8 cellular contexts compared by ENCODE assay signal in the genomic region with DNA sequence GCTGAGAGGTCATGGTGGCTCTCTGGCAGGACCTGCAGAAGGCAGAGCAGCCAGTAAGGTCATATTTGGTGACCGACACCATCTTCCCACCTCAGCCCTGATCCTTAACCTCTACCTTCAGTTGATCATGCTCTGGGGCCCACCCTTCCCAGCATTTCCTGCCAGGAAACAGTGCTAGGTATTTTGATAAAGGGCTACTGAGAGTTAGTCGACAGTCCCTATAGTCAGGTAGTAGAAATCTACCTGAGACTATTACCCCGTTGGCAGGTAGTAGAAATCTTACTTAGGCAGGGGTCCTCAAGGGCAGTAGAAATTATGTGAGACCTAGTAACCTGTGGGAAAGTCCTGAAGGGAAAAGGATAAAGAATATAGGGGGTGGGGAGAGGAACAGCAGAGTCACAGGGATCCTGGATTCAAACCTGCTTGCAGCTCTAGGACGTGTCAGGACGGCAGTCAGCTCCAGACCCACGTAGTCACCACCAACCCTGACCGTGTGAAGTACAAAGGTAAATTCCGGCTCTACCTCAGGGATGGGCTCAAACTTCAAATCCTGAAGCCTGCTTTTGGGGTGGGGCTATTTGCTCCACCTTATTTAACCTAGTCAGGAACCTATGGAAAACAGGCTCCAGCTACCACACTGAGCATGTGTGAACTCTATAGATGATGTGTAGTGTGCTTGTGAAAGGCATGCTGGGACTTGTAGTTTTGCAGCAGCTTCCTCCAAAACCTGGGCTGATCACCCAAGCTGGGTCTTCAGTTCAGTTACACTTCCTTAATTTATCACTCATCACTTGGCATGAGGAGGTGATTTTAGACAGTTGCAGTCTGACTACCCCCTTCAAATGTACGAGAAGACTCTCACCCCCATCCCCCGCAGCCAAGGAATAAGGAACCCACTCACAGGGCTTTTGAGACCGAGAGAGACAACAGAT. TPM values are rescaled to one million over a fixed set of nuclear protein-coding genes. Genes with fewer than 3 reads are reported as not detected.
A peak's percentile ranks its signal among the peaks of the same experiment; 100 is the strongest.
DNase-seq lines count a peak whose midpoint lies in the region; ATAC-seq and TF ChIP-seq lines count a peak whose summit lies in the region.

A gene with protein sequence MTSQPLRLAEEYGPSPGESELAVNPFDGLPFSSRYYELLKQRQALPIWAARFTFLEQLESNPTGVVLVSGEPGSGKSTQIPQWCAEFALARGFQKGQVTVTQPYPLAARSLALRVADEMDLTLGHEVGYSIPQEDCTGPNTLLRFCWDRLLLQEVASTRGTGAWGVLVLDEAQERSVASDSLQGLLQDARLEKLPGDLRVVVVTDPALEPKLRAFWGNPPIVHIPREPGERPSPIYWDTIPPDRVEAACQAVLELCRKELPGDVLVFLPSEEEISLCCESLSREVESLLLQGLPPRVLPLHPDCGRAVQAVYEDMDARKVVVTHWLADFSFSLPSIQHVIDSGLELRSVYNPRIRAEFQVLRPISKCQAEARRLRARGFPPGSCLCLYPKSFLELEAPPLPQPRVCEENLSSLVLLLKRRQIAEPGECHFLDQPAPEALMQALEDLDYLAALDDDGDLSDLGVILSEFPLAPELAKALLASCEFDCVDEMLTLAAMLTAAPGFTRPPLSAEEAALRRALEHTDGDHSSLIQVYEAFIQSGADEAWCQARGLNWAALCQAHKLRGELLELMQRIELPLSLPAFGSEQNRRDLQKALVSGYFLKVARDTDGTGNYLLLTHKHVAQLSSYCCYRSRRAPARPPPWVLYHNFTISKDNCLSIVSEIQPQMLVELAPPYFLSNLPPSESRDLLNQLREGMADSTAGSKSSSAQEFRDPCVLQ (minus strand): TSS at position 515 of the 932 bp plus-strand sequence. CDS start 502 bp downstream, at position 13.

- ATAC-seq in activated naive CD8-positive, alpha-beta T cell treated with anti-CD3 and anti-CD28 coated beads, Interleukin-2, amount 50 U/mL, for 24 hours, result no peak
- ATAC-seq in omental fat pad (ENCODE audit: low FRiP score), result no peak
- no peak for ATAC-seq in HG02840 (IDR thresholded peaks at IDR 0.05; ENCODE audit: low FRiP score, unreplicated experiment)

- peaks cover 5% of the 10 kb centered on the region for H3K27me3 Mint-ChIP-seq in activated CD4-positive, alpha-beta T cell treated with anti-CD3 and anti-CD28 coated beads, Interleukin-2, amount 10 ng/mL, durations not matched to agents 24 days and 14 days
- peaks cover 4% of the 10 kb centered on the region for H3K27me3 Mint-ChIP-seq in activated naive CD8-positive, alpha-beta T cell treated with anti-CD3 and anti-CD28 coated beads, Interleukin-2, amount 50 U/mL, for 24 hours

- no peak for TF ChIP-seq CTCF in omental fat pad (IDR thresholded peaks at IDR 0.05)

- no peaks in the 10 kb centered on the region for H3K9me3 Mint-ChIP-seq in activated CD4-positive, alpha-beta T cell treated with anti-CD3 and anti-CD28 coated beads, Interleukin-2, amount 10 ng/mL, durations not matched to agents 24 days and 14 days
- no peaks in the 10 kb centered on the region for H3K9me3 Mint-ChIP-seq in activated naive CD8-positive, alpha-beta T cell treated with anti-CD3 and anti-CD28 coated beads, Interleukin-2, amount 50 U/mL, for 24 hours

- peaks cover 26% of the 10 kb centered on the region for H3K4me1 Mint-ChIP-seq in activated CD4-positive, alpha-beta T cell treated with anti-CD3 and anti-CD28 coated beads, Interleukin-2, amount 10 ng/mL, durations not matched to agents 24 days and 14 days
- H3K4me1 Mint-ChIP-seq in activated naive CD8-positive, alpha-beta T cell treated with anti-CD3 and anti-CD28 coated beads, Interleukin-2, amount 50 U/mL, for 24 hours, result peaks cover 30% of the 10 kb centered on the region

- H3K27ac Mint-ChIP-seq in activated CD4-positive, alpha-beta T cell treated with anti-CD3 and anti-CD28 coated beads, Interleukin-2, amount 10 ng/mL, durations not matched to agents 24 days and 14 days, result no peak within 1 kb of the TSS
- peak within 1 kb of the TSS; percentile 34 for H3K27ac Mint-ChIP-seq in activated naive CD8-positive, alpha-beta T cell treated with anti-CD3 and anti-CD28 coated beads, Interleukin-2, amount 50 U/mL, for 24 hours

- intact Hi-C loops in activated CD4-positive, alpha-beta T cell treated with anti-CD3 and anti-CD28 coated beads, Interleukin-2, amount 10 ng/mL, durations not matched to agents 24 days and 14 days (cut with micrococcal nuclease), result no loop called here
- intact Hi-C loops in posterior vena cava (cut with DNase I), result no loop called here

- H3K4me3 Mint-ChIP-seq in activated CD4-positive, alpha-beta T cell treated with anti-CD3 and anti-CD28 coated beads, Interleukin-2, amount 10 ng/mL, durations not matched to agents 24 days and 14 days, result peak within 1 kb of the TSS; percentile 43
- no peak within 1 kb of the TSS for H3K4me3 Mint-ChIP-seq in activated naive CD8-positive, alpha-beta T cell treated with anti-CD3 and anti-CD28 coated beads, Interleukin-2, amount 50 U/mL, for 24 hours

- DNase-seq in activated CD4-positive, alpha-beta T cell treated with anti-CD3 and anti-CD28 coated beads, Interleukin-2, amount 10 ng/mL, durations not matched to agents 24 days and 14 days, result peak; percentile 76
- no peak for DNase-seq in activated CD4-positive, alpha-beta T cell treated with anti-CD3 and anti-CD28 coated beads, Interleukin-2, amount 50 U/mL, for 1 hour
- DNase-seq in LoVo (ENCODE audit: low spot score) (peak; percentile 47), posterior vena cava (ENCODE audit: low spot score) (peak; percentile 38), omental fat pad (ENCODE audit: low spot score) (no peak), NCI-H774 (lab: John Stamatoyannopoulos, UW) (no peak)
- no peak for DNase-seq in activated naive CD8-positive, alpha-beta T cell treated with anti-CD3 and anti-CD28 coated beads, Interleukin-2, amount 50 U/mL, for 24 hours

- peaks cover 41% of the 10 kb centered on the region for H3K36me3 Mint-ChIP-seq in activated CD4-positive, alpha-beta T cell treated with anti-CD3 and anti-CD28 coated beads, Interleukin-2, amount 10 ng/mL, durations not matched to agents 24 days and 14 days (ENCODE audit: low read depth)
- peaks cover 38% of the 10 kb centered on the region for H3K36me3 Mint-ChIP-seq in activated naive CD8-positive, alpha-beta T cell treated with anti-CD3 and anti-CD28 coated beads, Interleukin-2, amount 50 U/mL, for 24 hours (ENCODE audit: low read depth)

RNA-seq across cellular contexts. Expression of the gene that starts here (rescaled TPM):
- 0.59 and 0.68 TPM in 2 replicates for total RNA-seq in activated CD4-positive, alpha-beta T cell treated with anti-CD3 and anti-CD28 coated beads, Interleukin-2, amount 10 ng/mL, durations not matched to agents 24 days and 14 days
- total RNA-seq in posterior vena cava, result not detected
- total RNA-seq in omental fat pad, result not detected

Comparison
In these comparisons a context has a peak if more than half of its experiments do, and no peak if none do; other contexts are left out.
1. Peak in DNase-seq in activated CD4-positive, alpha-beta T cell treated with anti-CD3 and anti-CD28 coated beads, Interleukin-2, amount 10 ng/mL, durations not matched to agents 24 days and 14 days; RNA of the gene not detected or under 1 TPM.
2. Peak in DNase-seq in posterior vena cava; RNA of the gene not detected or under 1 TPM.